In the genomic region with DNA sequence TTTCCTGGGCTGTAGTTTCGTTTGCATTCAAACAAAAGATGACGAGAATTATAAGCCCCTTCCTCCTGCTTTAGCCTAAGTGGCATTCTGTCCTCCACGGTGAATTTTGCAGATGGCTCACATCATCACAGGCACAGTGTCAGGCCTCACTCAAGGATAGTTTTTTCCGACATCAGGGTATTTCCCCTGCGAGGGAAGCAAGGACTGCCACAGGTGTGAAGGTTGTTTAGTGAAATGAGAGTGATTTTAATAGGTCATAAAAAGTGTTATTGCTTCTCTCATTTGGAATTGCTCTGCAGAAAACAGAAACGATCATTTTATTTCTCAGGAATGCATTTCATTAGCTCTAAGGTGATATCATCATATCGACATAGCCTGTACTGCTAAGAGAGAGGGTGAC, we compare ENCODE assay signal across 1 cellular context.
TF ChIP-seq lines count a peak whose summit lies in the region.

No MANE protein-coding gene starts in this region.

TF ChIP-seq in GM23338, 12 proteins besides CTCF, POLR2A, EP300 and RAD21 (continued from another document):
- TF ChIP-seq POLR2AphosphoS5 (IDR thresholded peaks at IDR 0.05; ENCODE audit: low read depth) = no peak
